1 cellular context compared by ENCODE assay signal in the genomic region with DNA sequence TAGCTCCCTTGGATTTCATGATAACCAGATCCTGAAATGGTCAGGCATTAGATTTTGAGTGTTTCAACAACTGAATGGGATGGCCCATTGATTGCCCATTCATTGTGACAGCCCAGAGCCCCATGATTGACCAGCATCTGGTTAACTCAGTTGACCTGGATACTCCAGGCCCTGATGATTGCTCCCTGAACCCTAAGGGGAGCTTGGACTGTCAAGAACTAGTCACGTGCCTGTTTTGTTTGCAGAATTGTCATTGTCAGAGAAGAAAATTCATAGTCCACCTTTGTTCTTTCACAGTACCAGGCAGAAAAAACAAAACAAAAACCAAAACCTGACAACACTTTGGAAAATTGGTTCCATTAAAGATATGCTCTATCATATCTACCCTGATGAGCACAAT.
A peak's percentile ranks its signal among the peaks of the same experiment; 100 is the strongest.
TF ChIP-seq lines count a peak whose summit lies in the region.

No MANE protein-coding gene starts in this region.

TF ChIP-seq in HepG2, 621 proteins besides CTCF, POLR2A, EP300 and RAD21 (continued from another document):
- TF ChIP-seq, protein P1, sequence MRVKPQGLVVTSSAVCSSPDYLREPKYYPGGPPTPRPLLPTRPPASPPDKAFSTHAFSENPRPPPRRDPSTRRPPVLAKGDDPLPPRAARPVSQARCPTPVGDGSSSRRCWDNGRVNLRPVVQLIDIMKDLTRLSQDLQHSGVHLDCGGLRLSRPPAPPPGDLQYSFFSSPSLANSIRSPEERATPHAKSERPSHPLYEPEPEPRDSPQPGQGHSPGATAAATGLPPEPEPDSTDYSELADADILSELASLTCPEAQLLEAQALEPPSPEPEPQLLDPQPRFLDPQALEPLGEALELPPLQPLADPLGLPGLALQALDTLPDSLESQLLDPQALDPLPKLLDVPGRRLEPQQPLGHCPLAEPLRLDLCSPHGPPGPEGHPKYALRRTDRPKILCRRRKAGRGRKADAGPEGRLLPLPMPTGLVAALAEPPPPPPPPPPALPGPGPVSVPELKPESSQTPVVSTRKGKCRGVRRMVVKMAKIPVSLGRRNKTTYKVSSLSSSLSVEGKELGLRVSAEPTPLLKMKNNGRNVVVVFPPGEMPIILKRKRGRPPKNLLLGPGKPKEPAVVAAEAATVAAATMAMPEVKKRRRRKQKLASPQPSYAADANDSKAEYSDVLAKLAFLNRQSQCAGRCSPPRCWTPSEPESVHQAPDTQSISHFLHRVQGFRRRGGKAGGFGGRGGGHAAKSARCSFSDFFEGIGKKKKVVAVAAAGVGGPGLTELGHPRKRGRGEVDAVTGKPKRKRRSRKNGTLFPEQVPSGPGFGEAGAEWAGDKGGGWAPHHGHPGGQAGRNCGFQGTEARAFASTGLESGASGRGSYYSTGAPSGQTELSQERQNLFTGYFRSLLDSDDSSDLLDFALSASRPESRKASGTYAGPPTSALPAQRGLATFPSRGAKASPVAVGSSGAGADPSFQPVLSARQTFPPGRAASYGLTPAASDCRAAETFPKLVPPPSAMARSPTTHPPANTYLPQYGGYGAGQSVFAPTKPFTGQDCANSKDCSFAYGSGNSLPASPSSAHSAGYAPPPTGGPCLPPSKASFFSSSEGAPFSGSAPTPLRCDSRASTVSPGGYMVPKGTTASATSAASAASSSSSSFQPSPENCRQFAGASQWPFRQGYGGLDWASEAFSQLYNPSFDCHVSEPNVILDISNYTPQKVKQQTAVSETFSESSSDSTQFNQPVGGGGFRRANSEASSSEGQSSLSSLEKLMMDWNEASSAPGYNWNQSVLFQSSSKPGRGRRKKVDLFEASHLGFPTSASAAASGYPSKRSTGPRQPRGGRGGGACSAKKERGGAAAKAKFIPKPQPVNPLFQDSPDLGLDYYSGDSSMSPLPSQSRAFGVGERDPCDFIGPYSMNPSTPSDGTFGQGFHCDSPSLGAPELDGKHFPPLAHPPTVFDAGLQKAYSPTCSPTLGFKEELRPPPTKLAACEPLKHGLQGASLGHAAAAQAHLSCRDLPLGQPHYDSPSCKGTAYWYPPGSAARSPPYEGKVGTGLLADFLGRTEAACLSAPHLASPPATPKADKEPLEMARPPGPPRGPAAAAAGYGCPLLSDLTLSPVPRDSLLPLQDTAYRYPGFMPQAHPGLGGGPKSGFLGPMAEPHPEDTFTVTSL (CRISPR knock-in tag; IDR thresholded peaks at IDR 0.05; ENCODE audit: borderline replicate concordance), result 0 out of 2 replicates have a peak, but pooled peaks have one; percentile 29
- TF ChIP-seq, protein P2, sequence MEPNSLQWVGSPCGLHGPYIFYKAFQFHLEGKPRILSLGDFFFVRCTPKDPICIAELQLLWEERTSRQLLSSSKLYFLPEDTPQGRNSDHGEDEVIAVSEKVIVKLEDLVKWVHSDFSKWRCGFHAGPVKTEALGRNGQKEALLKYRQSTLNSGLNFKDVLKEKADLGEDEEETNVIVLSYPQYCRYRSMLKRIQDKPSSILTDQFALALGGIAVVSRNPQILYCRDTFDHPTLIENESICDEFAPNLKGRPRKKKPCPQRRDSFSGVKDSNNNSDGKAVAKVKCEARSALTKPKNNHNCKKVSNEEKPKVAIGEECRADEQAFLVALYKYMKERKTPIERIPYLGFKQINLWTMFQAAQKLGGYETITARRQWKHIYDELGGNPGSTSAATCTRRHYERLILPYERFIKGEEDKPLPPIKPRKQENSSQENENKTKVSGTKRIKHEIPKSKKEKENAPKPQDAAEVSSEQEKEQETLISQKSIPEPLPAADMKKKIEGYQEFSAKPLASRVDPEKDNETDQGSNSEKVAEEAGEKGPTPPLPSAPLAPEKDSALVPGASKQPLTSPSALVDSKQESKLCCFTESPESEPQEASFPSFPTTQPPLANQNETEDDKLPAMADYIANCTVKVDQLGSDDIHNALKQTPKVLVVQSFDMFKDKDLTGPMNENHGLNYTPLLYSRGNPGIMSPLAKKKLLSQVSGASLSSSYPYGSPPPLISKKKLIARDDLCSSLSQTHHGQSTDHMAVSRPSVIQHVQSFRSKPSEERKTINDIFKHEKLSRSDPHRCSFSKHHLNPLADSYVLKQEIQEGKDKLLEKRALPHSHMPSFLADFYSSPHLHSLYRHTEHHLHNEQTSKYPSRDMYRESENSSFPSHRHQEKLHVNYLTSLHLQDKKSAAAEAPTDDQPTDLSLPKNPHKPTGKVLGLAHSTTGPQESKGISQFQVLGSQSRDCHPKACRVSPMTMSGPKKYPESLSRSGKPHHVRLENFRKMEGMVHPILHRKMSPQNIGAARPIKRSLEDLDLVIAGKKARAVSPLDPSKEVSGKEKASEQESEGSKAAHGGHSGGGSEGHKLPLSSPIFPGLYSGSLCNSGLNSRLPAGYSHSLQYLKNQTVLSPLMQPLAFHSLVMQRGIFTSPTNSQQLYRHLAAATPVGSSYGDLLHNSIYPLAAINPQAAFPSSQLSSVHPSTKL (CRISPR knock-in tag; IDR thresholded peaks at IDR 0.05), result peak; percentile 40; the same call in 1 of the 2 replicates
- TF ChIP-seq MED13 (CRISPR knock-in tag; IDR thresholded peaks at IDR 0.05) (no peak), CREB3 (CRISPR knock-in tag; IDR thresholded peaks at IDR 0.05) (no peak), ZNF574 (CRISPR knock-in tag; IDR thresholded peaks at IDR 0.05) (no peak), ZNF430 (CRISPR knock-in tag; IDR thresholded peaks at IDR 0.05) (no peak), HMGA1 (CRISPR knock-in tag; conservative IDR thresholded peaks at IDR 0.05) (no peak), ZSCAN25 (CRISPR knock-in tag; IDR thresholded peaks at IDR 0.05) (no peak), ZNF775 (CRISPR knock-in tag; IDR thresholded peaks at IDR 0.05; ENCODE audit: borderline replicate concordance) (no peak), MED1 (CRISPR knock-in tag; IDR thresholded peaks at IDR 0.05) (0 out of 2 replicates have a peak, but pooled peaks have one; percentile 12), ZNF644 (CRISPR knock-in tag; IDR thresholded peaks at IDR 0.05; ENCODE audit: low read depth) (0 out of 2 replicates have a peak, but pooled peaks have one; percentile 35), SALL1 (CRISPR knock-in tag; IDR thresholded peaks at IDR 0.05) (peak; percentile 48), SOX6 (IDR thresholded peaks at IDR 0.05) (no peak), SOX6 (CRISPR knock-in tag; IDR thresholded peaks at IDR 0.05) (peak; percentile 90), NRL (CRISPR knock-in tag; IDR thresholded peaks at IDR 0.05; ENCODE audit: borderline replicate concordance) (no peak), ZNF331 (CRISPR knock-in tag; IDR thresholded peaks at IDR 0.05) (no peak), ZBTB8A (CRISPR knock-in tag; IDR thresholded peaks at IDR 0.05; ENCODE audit: borderline replicate concordance, low read depth) (no peak), MTF2 (CRISPR knock-in tag; IDR thresholded peaks at IDR 0.05; ENCODE audit: borderline replicate concordance) (no peak), SNAPC2 (CRISPR knock-in tag; IDR thresholded peaks at IDR 0.05) (no peak), KAT2B (IDR thresholded peaks at IDR 0.05; ENCODE audit: borderline replicate concordance, low read depth, low read length) (no peak)
- TF ChIP-seq, protein P3, sequence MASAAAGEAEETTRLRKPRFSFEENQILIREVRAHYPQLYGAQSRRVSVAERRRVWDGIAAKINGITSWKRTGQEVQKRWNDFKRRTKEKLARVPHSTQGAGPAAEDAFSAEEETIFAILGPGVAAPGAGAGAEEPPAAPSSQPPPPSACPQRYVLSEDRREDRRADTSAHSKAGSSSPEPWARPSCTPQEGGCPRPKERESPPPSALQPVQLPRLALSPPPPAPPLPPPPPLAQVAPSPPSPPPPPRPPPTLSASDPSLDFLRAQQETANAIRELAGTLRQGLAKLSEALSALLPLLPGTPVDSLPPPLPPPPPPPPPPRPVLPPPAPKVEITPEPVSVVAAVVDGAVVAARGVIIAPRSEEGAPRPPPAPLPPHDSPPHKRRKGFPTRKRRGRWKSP (CRISPR knock-in tag; IDR thresholded peaks at IDR 0.05), result no peak
- TF ChIP-seq, protein P4, sequence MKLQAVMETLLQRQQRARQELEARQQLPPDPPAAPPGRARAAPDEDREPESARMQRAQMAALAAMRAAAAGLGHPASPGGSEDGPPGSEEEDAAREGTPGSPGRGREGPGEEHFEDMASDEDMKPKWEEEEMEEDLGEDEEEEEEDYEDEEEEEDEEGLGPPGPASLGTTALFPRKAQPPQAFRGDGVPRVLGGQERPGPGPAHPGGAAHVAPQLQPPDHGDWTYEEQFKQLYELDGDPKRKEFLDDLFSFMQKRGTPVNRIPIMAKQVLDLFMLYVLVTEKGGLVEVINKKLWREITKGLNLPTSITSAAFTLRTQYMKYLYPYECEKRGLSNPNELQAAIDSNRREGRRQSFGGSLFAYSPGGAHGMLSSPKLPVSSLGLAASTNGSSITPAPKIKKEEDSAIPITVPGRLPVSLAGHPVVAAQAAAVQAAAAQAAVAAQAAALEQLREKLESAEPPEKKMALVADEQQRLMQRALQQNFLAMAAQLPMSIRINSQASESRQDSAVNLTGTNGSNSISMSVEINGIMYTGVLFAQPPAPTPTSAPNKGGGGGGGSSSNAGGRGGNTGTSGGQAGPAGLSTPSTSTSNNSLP (IDR thresholded peaks at IDR 0.05; ENCODE audit: low read depth, low read length), result no peak
- TF ChIP-seq, protein P5, sequence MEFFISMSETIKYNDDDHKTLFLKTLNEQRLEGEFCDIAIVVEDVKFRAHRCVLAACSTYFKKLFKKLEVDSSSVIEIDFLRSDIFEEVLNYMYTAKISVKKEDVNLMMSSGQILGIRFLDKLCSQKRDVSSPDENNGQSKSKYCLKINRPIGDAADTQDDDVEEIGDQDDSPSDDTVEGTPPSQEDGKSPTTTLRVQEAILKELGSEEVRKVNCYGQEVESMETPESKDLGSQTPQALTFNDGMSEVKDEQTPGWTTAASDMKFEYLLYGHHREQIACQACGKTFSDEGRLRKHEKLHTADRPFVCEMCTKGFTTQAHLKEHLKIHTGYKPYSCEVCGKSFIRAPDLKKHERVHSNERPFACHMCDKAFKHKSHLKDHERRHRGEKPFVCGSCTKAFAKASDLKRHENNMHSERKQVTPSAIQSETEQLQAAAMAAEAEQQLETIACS (CRISPR knock-in tag; IDR thresholded peaks at IDR 0.05), result no peak
- TF ChIP-seq, protein P6, sequence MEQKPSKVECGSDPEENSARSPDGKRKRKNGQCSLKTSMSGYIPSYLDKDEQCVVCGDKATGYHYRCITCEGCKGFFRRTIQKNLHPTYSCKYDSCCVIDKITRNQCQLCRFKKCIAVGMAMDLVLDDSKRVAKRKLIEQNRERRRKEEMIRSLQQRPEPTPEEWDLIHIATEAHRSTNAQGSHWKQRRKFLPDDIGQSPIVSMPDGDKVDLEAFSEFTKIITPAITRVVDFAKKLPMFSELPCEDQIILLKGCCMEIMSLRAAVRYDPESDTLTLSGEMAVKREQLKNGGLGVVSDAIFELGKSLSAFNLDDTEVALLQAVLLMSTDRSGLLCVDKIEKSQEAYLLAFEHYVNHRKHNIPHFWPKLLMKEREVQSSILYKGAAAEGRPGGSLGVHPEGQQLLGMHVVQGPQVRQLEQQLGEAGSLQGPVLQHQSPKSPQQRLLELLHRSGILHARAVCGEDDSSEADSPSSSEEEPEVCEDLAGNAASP (CRISPR knock-in tag; IDR thresholded peaks at IDR 0.05; ENCODE audit: borderline replicate concordance), result peak; percentile 59; the same call in 1 of the 2 replicates
- TF ChIP-seq, protein P7, sequence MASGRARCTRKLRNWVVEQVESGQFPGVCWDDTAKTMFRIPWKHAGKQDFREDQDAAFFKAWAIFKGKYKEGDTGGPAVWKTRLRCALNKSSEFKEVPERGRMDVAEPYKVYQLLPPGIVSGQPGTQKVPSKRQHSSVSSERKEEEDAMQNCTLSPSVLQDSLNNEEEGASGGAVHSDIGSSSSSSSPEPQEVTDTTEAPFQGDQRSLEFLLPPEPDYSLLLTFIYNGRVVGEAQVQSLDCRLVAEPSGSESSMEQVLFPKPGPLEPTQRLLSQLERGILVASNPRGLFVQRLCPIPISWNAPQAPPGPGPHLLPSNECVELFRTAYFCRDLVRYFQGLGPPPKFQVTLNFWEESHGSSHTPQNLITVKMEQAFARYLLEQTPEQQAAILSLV (CRISPR knock-in tag; IDR thresholded peaks at IDR 0.05; ENCODE audit: borderline replicate concordance), result no peak
